21 cellular contexts compared by ENCODE assay signal in the genomic region with DNA sequence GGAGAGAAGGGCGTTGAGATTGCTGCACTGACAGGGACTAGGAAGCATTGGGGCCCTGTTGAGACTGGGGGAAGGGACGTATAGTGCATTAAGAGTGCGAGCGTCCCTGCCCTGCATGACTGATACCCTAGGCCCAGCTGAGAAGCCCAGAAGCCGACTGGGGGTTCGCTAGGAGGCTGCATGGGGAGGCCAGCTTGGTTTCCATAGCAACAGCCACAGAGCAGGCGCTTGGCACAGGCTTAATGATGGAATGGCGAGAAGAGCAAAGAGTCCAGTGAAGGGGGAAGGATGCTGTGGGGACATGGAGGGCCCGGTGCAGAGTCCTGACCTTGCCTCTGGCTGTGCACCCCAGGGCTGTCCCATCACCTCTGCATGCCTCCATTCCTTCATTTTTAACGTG.
"Had no signal": no experiment of that assay in that cellular context is flagged by ENCODE, and none has a peak within 500 bp of the region (broad histone marks: within the 10 kb centered on the region; RNA-seq: fewer than 3 reads in every experiment).

No MANE protein-coding gene starts in this region.

- H2AFZ ChIP-seq: parathyroid adenoma had no signal

- H3K4me3 ChIP-seq: ascending aorta, esophagus muscularis mucosa, heart right ventricle, sigmoid colon, testis had no signal

- H3K4me1 Mint-ChIP-seq: stimulated activated memory B cell treated with anti-CD40 and anti-IgM and Interleukin-4, amounts not matched to agents 10 μg/mL and 1 μg/mL and 100 μg/mL, for 72 hours had no signal

- H3K9me3 ChIP-seq: ascending aorta, esophagus muscularis mucosa, heart right ventricle, neutrophil, sigmoid colon, testis had no signal

- DNase-seq: activated CD4-positive, alpha-beta T cell treated with anti-CD3 and anti-CD28 coated beads, Interleukin-2, amount 50 U/mL, for 1 hour; activated CD4-positive, CD25-positive, alpha-beta regulatory T cell treated with anti-CD3 and anti-CD28 coated beads, Interleukin-2, amount 50 U/mL, for 72 hours; activated CD8-positive, alpha-beta memory T cell treated with anti-CD3 and anti-CD28 coated beads, Interleukin-2, amount 50 U/mL, for 4 hours; activated naive CD4-positive, alpha-beta T cell treated with anti-CD3 and anti-CD28 coated beads for 36 hours; activated T-cell treated with anti-CD3 and anti-CD28 coated beads, Interleukin-2, amount 50 U/mL, for 4 hours; effector memory CD4-positive, alpha-beta T cell; heart right ventricle; kidney glomerular epithelial cell; naive thymus-derived CD4-positive, alpha-beta T cell; sigmoid colon; stimulated activated CD4-positive, alpha-beta T cell treated with anti-CD3 and anti-CD28 coated beads, Interleukin-4, amount 100 ng/mL, for 4 hours; testis had no signal

- H3K4me3 Mint-ChIP-seq: activated naive CD4-positive, alpha-beta T cell treated with anti-CD3 and anti-CD28 coated beads for 36 hours; activated T-cell treated with anti-CD3 and anti-CD28 coated beads, Interleukin-2, amount 50 U/mL, for 4 hours; dendritic cell treated with granulocyte-macrophage colony-stimulating factor and Interleukin-4, amounts not matched to agents 40 ng/mL and 50 ng/mL, for 4 days; memory B cell; naive thymus-derived CD4-positive, alpha-beta T cell; stimulated activated memory B cell treated with anti-CD40 and anti-IgM and Interleukin-4, amounts not matched to agents 10 μg/mL and 1 μg/mL and 100 μg/mL, for 72 hours; type B pancreatic cell had no signal

- H3K79me2 ChIP-seq: parathyroid adenoma had no signal

- ATAC-seq: activated T-cell treated with anti-CD3 and anti-CD28 coated beads, Interleukin-2, amount 50 U/mL, for 4 hours; heart right ventricle; naive thymus-derived CD4-positive, alpha-beta T cell; stimulated activated memory B cell treated with anti-CD40 and anti-IgM and Interleukin-4, amounts not matched to agents 10 μg/mL and 1 μg/mL and 100 μg/mL, for 72 hours had no signal

- H3K9ac ChIP-seq: parathyroid adenoma had no signal

- H3K36me3 ChIP-seq: ascending aorta, esophagus muscularis mucosa, heart right ventricle, neutrophil, sigmoid colon had no signal

- H3K4me1 ChIP-seq: ascending aorta had no signal

- H3K36me3 Mint-ChIP-seq: memory B cell; naive thymus-derived CD4-positive, alpha-beta T cell; stimulated activated memory B cell treated with anti-CD40 and anti-IgM and Interleukin-4, amounts not matched to agents 10 μg/mL and 1 μg/mL and 100 μg/mL, for 72 hours; type B pancreatic cell had no signal

- H3K27me3 ChIP-seq: ascending aorta, esophagus muscularis mucosa, neutrophil, testis had no signal

- H3K9me3 Mint-ChIP-seq: activated naive CD4-positive, alpha-beta T cell treated with anti-CD3 and anti-CD28 coated beads for 36 hours; activated T-cell treated with anti-CD3 and anti-CD28 coated beads, Interleukin-2, amount 50 U/mL, for 4 hours; dendritic cell treated with granulocyte-macrophage colony-stimulating factor and Interleukin-4, amounts not matched to agents 40 ng/mL and 50 ng/mL, for 4 days; memory B cell; naive thymus-derived CD4-positive, alpha-beta T cell; stimulated activated memory B cell treated with anti-CD40 and anti-IgM and Interleukin-4, amounts not matched to agents 10 μg/mL and 1 μg/mL and 100 μg/mL, for 72 hours; type B pancreatic cell had no signal

- H3K27me3 Mint-ChIP-seq: memory B cell; naive thymus-derived CD4-positive, alpha-beta T cell; stimulated activated memory B cell treated with anti-CD40 and anti-IgM and Interleukin-4, amounts not matched to agents 10 μg/mL and 1 μg/mL and 100 μg/mL, for 72 hours; type B pancreatic cell had no signal

- H3K27ac ChIP-seq: ascending aorta, esophagus muscularis mucosa, heart right ventricle, neutrophil, parathyroid adenoma, sigmoid colon, testis, VCaP had no signal

- H3K27ac Mint-ChIP-seq: activated naive CD4-positive, alpha-beta T cell treated with anti-CD3 and anti-CD28 coated beads for 36 hours; dendritic cell treated with granulocyte-macrophage colony-stimulating factor and Interleukin-4, amounts not matched to agents 40 ng/mL and 50 ng/mL, for 4 days; memory B cell; naive thymus-derived CD4-positive, alpha-beta T cell; stimulated activated memory B cell treated with anti-CD40 and anti-IgM and Interleukin-4, amounts not matched to agents 10 μg/mL and 1 μg/mL and 100 μg/mL, for 72 hours; type B pancreatic cell had no signal
